In genomic region chr12:12938541-12938940, GRCh38 we compare ENCODE assay signal across 39 cellular contexts. TPM values are rescaled to one million over a fixed set of nuclear protein-coding genes. Genes with fewer than 3 reads are reported as not detected.
"Had no signal": no experiment of that assay in that cellular context is flagged by ENCODE, and none has a peak within 500 bp of the region (broad histone marks: within the 10 kb centered on the region; RNA-seq: fewer than 3 reads in every experiment).

No MANE protein-coding gene starts in this region.

- H3K9me3 ChIP-seq: ascending aorta, esophagus squamous epithelium, gastroesophageal sphincter, heart left ventricle had no signal

- H3K4me3 ChIP-seq: ascending aorta, coronary artery, esophagus squamous epithelium, gastroesophageal sphincter, heart left ventricle had no signal

- H3K4me1 ChIP-seq: ascending aorta, esophagus squamous epithelium, heart left ventricle had no signal

- H3K27ac ChIP-seq: ascending aorta, brain microvascular endothelial cell, coronary artery, esophagus squamous epithelium, gastroesophageal sphincter, heart left ventricle, WERI-Rb-1 had no signal

- H3K27me3 Mint-ChIP-seq: activated CD8-positive, alpha-beta T cell treated with anti-CD3 and anti-CD28 coated beads for 36 hours; central memory CD8-positive, alpha-beta T cell; dendritic cell treated with granulocyte-macrophage colony-stimulating factor and Interleukin-4, amounts not matched to agents 40 ng/mL and 50 ng/mL, for 4 days had no signal

- H3K36me3 Mint-ChIP-seq: activated CD8-positive, alpha-beta memory T cell treated with anti-CD3 and anti-CD28 coated beads, Interleukin-2, amount 10 ng/mL, durations not matched to agents 7 days and 5 days; activated naive CD4-positive, alpha-beta T cell treated with anti-CD3 and anti-CD28 coated beads, Interleukin-2, amount 10 ng/mL, durations not matched to agents 7 days and 5 days; activated naive CD4-positive, alpha-beta T cell treated with anti-CD3 and anti-CD28 coated beads, Interleukin-2, amount 50 U/mL, for 72 hours; activated naive CD8-positive, alpha-beta T cell treated with anti-CD3 and anti-CD28 coated beads, Interleukin-2, amount 10 ng/mL, durations not matched to agents 7 days and 5 days had no signal

- H3K27me3 ChIP-seq: ascending aorta, brain microvascular endothelial cell, esophagus squamous epithelium, gastroesophageal sphincter, heart left ventricle had no signal

- ATAC-seq: activated CD4-positive, CD25-positive, alpha-beta regulatory T cell treated with anti-CD3 and anti-CD28 coated beads, Interleukin-2, amount 50 U/mL, for 24 hours; activated CD8-positive, alpha-beta memory T cell treated with anti-CD3 and anti-CD28 coated beads, Interleukin-2, amount 10 ng/mL, durations not matched to agents 7 days and 5 days; activated CD8-positive, alpha-beta T cell treated with anti-CD3 and anti-CD28 coated beads for 36 hours; activated naive CD4-positive, alpha-beta T cell treated with anti-CD3 and anti-CD28 coated beads, Interleukin-2, amount 50 U/mL, for 72 hours; activated T-cell treated with anti-CD3 and anti-CD28 coated beads, Interleukin-2, amount 50 U/mL, for 72 hours; effector memory CD8-positive, alpha-beta T cell; gastroesophageal sphincter; heart left ventricle; T-helper 17 cell had no signal

- DNase-seq: activated B cell treated with CpG ODN at 0.5 μM for 24 hours; activated CD4-positive, alpha-beta T cell treated with anti-CD3 and anti-CD28 coated beads for 48 hours; activated CD4-positive, alpha-beta T cell treated with anti-CD3 and anti-CD28 coated beads, Interleukin-2, amount 50 U/mL, for 1 hour; activated CD4-positive, alpha-beta T cell treated with anti-CD3 and anti-CD28 coated beads, Interleukin-2, amount 50 U/mL, for 48 hours; activated CD8-positive, alpha-beta memory T cell treated with anti-CD3 and anti-CD28 coated beads, Interleukin-2, amount 10 ng/mL, durations not matched to agents 7 days and 5 days; activated CD8-positive, alpha-beta memory T cell treated with anti-CD3 and anti-CD28 coated beads, Interleukin-2, amount 50 U/mL, for 4 hours; activated CD8-positive, alpha-beta T cell treated with anti-CD3 and anti-CD28 coated beads for 36 hours; activated gamma-delta T cell; activated naive CD4-positive, alpha-beta T cell; activated naive CD4-positive, alpha-beta T cell treated with anti-CD3 and anti-CD28 coated beads, Interleukin-2, amount 10 ng/mL, durations not matched to agents 7 days and 5 days; activated naive CD8-positive, alpha-beta T cell treated with anti-CD3 and anti-CD28 coated beads, Interleukin-2, amount 10 ng/mL, durations not matched to agents 7 days and 5 days; activated T-cell treated with anti-CD3 and anti-CD28 coated beads for 4 hours; activated T-cell treated with anti-CD3 and anti-CD28 coated beads, Interleukin-2, amount 50 U/mL, for 24 hours; activated T-cell treated with anti-CD3 and anti-CD28 coated beads, Interleukin-2, amount 50 U/mL, for 72 hours; brain microvascular endothelial cell; effector CD4-positive, alpha-beta T cell; effector memory CD8-positive, alpha-beta T cell; erythroblast; esophagus squamous epithelium; foreskin melanocyte; heart left ventricle; T-helper 1 cell; T-helper 17 cell; T1000; WERI-Rb-1 had no signal

- H3K36me3 ChIP-seq: ascending aorta, esophagus squamous epithelium, gastroesophageal sphincter, heart left ventricle, WERI-Rb-1 had no signal

- H3K9me3 Mint-ChIP-seq: activated B cell treated with CpG ODN at 0.5 μM for 24 hours; activated CD8-positive, alpha-beta T cell treated with anti-CD3 and anti-CD28 coated beads for 36 hours; activated naive CD4-positive, alpha-beta T cell treated with anti-CD3 and anti-CD28 coated beads, Interleukin-2, amount 10 ng/mL, durations not matched to agents 7 days and 5 days; activated naive CD4-positive, alpha-beta T cell treated with anti-CD3 and anti-CD28 coated beads, Interleukin-2, amount 50 U/mL, for 72 hours; activated naive CD8-positive, alpha-beta T cell treated with anti-CD3 and anti-CD28 coated beads, Interleukin-2, amount 10 ng/mL, durations not matched to agents 7 days and 5 days; activated T-cell treated with anti-CD3 and anti-CD28 coated beads, Interleukin-2, amount 50 U/mL, for 24 hours; activated T-cell treated with anti-CD3 and anti-CD28 coated beads, Interleukin-2, amount 50 U/mL, for 72 hours; central memory CD8-positive, alpha-beta T cell; dendritic cell treated with granulocyte-macrophage colony-stimulating factor and Interleukin-4, amounts not matched to agents 40 ng/mL and 50 ng/mL, for 4 days; effector memory CD8-positive, alpha-beta T cell; T-helper 2 cell treated with Interferon-gamma antibody and Interleukin-4, amounts not matched to agents 5 μg/mL and 100 μg/mL, for 36 hours had no signal

- H3K27ac Mint-ChIP-seq: activated B cell treated with CpG ODN at 0.5 μM for 24 hours; activated CD8-positive, alpha-beta memory T cell treated with anti-CD3 and anti-CD28 coated beads, Interleukin-2, amount 10 ng/mL, durations not matched to agents 7 days and 5 days; activated CD8-positive, alpha-beta T cell treated with anti-CD3 and anti-CD28 coated beads for 36 hours; activated naive CD4-positive, alpha-beta T cell treated with anti-CD3 and anti-CD28 coated beads, Interleukin-2, amount 10 ng/mL, durations not matched to agents 7 days and 5 days; activated naive CD4-positive, alpha-beta T cell treated with anti-CD3 and anti-CD28 coated beads, Interleukin-2, amount 50 U/mL, for 72 hours; activated naive CD8-positive, alpha-beta T cell treated with anti-CD3 and anti-CD28 coated beads, Interleukin-2, amount 10 ng/mL, durations not matched to agents 7 days and 5 days; activated T-cell treated with anti-CD3 and anti-CD28 coated beads, Interleukin-2, amount 50 U/mL, for 24 hours; activated T-cell treated with anti-CD3 and anti-CD28 coated beads, Interleukin-2, amount 50 U/mL, for 72 hours; dendritic cell treated with granulocyte-macrophage colony-stimulating factor and Interleukin-4, amounts not matched to agents 40 ng/mL and 50 ng/mL, for 4 days; effector memory CD8-positive, alpha-beta T cell; T-helper 17 cell; T-helper 2 cell treated with Interferon-gamma antibody and Interleukin-4, amounts not matched to agents 5 μg/mL and 100 μg/mL, for 36 hours had no signal

- H3K4me3 Mint-ChIP-seq: activated B cell treated with CpG ODN at 0.5 μM for 24 hours; activated CD8-positive, alpha-beta memory T cell treated with anti-CD3 and anti-CD28 coated beads, Interleukin-2, amount 10 ng/mL, durations not matched to agents 7 days and 5 days; activated CD8-positive, alpha-beta T cell treated with anti-CD3 and anti-CD28 coated beads for 36 hours; activated naive CD4-positive, alpha-beta T cell treated with anti-CD3 and anti-CD28 coated beads, Interleukin-2, amount 10 ng/mL, durations not matched to agents 7 days and 5 days; activated naive CD8-positive, alpha-beta T cell treated with anti-CD3 and anti-CD28 coated beads, Interleukin-2, amount 10 ng/mL, durations not matched to agents 7 days and 5 days; activated T-cell treated with anti-CD3 and anti-CD28 coated beads, Interleukin-2, amount 50 U/mL, for 24 hours; activated T-cell treated with anti-CD3 and anti-CD28 coated beads, Interleukin-2, amount 50 U/mL, for 72 hours; central memory CD8-positive, alpha-beta T cell; dendritic cell treated with granulocyte-macrophage colony-stimulating factor and Interleukin-4, amounts not matched to agents 40 ng/mL and 50 ng/mL, for 4 days; effector memory CD8-positive, alpha-beta T cell; T-helper 17 cell; T-helper 2 cell treated with Interferon-gamma antibody and Interleukin-4, amounts not matched to agents 5 μg/mL and 100 μg/mL, for 36 hours had no signal

- H3K4me1 Mint-ChIP-seq: activated B cell treated with CpG ODN at 0.5 μM for 24 hours; activated CD8-positive, alpha-beta memory T cell treated with anti-CD3 and anti-CD28 coated beads, Interleukin-2, amount 10 ng/mL, durations not matched to agents 7 days and 5 days; activated naive CD4-positive, alpha-beta T cell treated with anti-CD3 and anti-CD28 coated beads, Interleukin-2, amount 10 ng/mL, durations not matched to agents 7 days and 5 days; activated naive CD8-positive, alpha-beta T cell treated with anti-CD3 and anti-CD28 coated beads, Interleukin-2, amount 10 ng/mL, durations not matched to agents 7 days and 5 days; central memory CD8-positive, alpha-beta T cell; T-helper 17 cell had no signal

RNA-seq across cellular contexts. Expression of gene GPRC5D, which starts 13.4 kb away (rescaled TPM):
- total RNA-seq: activated CD8-positive, alpha-beta memory T cell treated with anti-CD3 and anti-CD28 coated beads for 36 hours; activated CD8-positive, alpha-beta memory T cell treated with anti-CD3 and anti-CD28 coated beads, Interleukin-2, amount 10 ng/mL, durations not matched to agents 7 days and 5 days; activated CD8-positive, alpha-beta T cell treated with anti-CD3 and anti-CD28 coated beads for 36 hours; activated naive CD4-positive, alpha-beta T cell treated with anti-CD3 and anti-CD28 coated beads, Interleukin-2, amount 50 U/mL, for 72 hours; activated naive CD8-positive, alpha-beta T cell treated with anti-CD3 and anti-CD28 coated beads, Interleukin-2, amount 10 ng/mL, durations not matched to agents 7 days and 5 days; activated T-cell treated with anti-CD3 and anti-CD28 coated beads, Interleukin-2, amount 50 U/mL, for 72 hours; ascending aorta; bronchial epithelial cell; cardiac septum; cerebellum; fibroblast of lung; fibroblast of villous mesenchyme; gastroesophageal sphincter; heart left ventricle; T-helper 17 cell had no signal

RNA-seq across cellular contexts. Expression of gene GPRC5A, which starts 47.2 kb away (rescaled TPM):
- total RNA-seq: activated B cell treated with CpG ODN at 0.5 μM for 24 hours; activated CD8-positive, alpha-beta memory T cell treated with anti-CD3 and anti-CD28 coated beads for 36 hours; activated CD8-positive, alpha-beta memory T cell treated with anti-CD3 and anti-CD28 coated beads, Interleukin-2, amount 10 ng/mL, durations not matched to agents 7 days and 5 days; activated naive CD8-positive, alpha-beta T cell treated with anti-CD3 and anti-CD28 coated beads, Interleukin-2, amount 10 ng/mL, durations not matched to agents 7 days and 5 days had no signal
